In genomic region chr17:39090832-39091622, GRCh38 we compare ENCODE assay signal across 20 cellular contexts.
DNase-seq lines count a peak whose midpoint lies in the region; ATAC-seq and TF ChIP-seq lines count a peak whose summit lies in the region.
"Had no signal": no experiment of that assay in that cellular context is flagged by ENCODE, and none has a peak within 500 bp of the region (broad histone marks: within the 10 kb centered on the region; RNA-seq: fewer than 3 reads in every experiment).

No MANE protein-coding gene starts in this region.

- no peak overlapping the region for H4K8ac ChIP-seq in trophoblast cell (ENCODE audit: low read depth, low read length)

- no peak overlapping the region for H2BK5ac ChIP-seq in trophoblast cell (ENCODE audit: low read depth, low read length, poor library complexity)

- no peak overlapping the region for H2AFZ ChIP-seq in trophoblast cell (ENCODE audit: insufficient read depth, low read length, poor library complexity)

- POLR2A ChIA-PET in activated CD4-positive, alpha-beta T cell treated with anti-CD3 and anti-CD28 coated beads for 36 hours (lab: Charles Lee), result interaction anchor here (0.6 kb wide), 1 partner anchor 127 kb away, joined by 4 read pairs; no protein-coding TSS in a partner anchor
- POLR2A ChIA-PET in activated naive CD8-positive, alpha-beta T cell treated with anti-CD3 and anti-CD28 coated beads, Interleukin-2, amount 10 ng/mL, durations not matched to agents 7 days and 5 days (lab: Charles Lee), result interaction anchor here (5.6 kb wide), 1 partner anchor 61 kb away, joined by 34 read pairs; the partner anchor contains the start of gene PLXDC1

- H2BK12ac ChIP-seq in trophoblast cell (ENCODE audit: low read length), result no peak overlapping the region

- no peak for DNase-seq in activated CD4-positive, alpha-beta T cell treated with anti-CD3 and anti-CD28 coated beads for 36 hours
- no peak for DNase-seq in activated CD4-positive, alpha-beta T cell treated with anti-CD3 and anti-CD28 coated beads, Interleukin-2, amount 50 U/mL, for 4 hours
- no peak for DNase-seq in CD4-positive, CD25-positive, alpha-beta regulatory T cell
- no peak for DNase-seq in activated naive CD8-positive, alpha-beta T cell treated with anti-CD3 and anti-CD28 coated beads, Interleukin-2, amount 10 ng/mL, durations not matched to agents 7 days and 5 days
- DNase-seq in nephron progenitor cell (no peak), GF-D8 (lab: John Stamatoyannopoulos, UW) (no peak), trophoblast cell (no peak)
- DNase-seq in NK-92 treated with Interleukin-12 subunit alpha and Interleukin-12 subunit beta, amount 100 ng/mL, for 24 hours (lab: John Stamatoyannopoulos, UW), result no peak
- DNase-seq: 8988T; C1 segment of cervical spinal cord; cerebellar nuclear complex; DMS79; lower lobe of right lung; NCI-H1436; NCI-H748 treated with DMSO at 0.1 percent for 48 hours; OCI-M1; small intestine; stimulated activated CD4-positive, alpha-beta T cell treated with anti-CD3 and anti-CD28 coated beads, Interleukin-4, amount 100 ng/mL, for 24 hours had no signal

- H2BK120ac ChIP-seq in trophoblast cell (ENCODE audit: insufficient read depth, low read length, poor library complexity), result no peak overlapping the region

- no peaks in the 10 kb centered on the region for H3K27me3 Mint-ChIP-seq in activated CD4-positive, alpha-beta T cell treated with anti-CD3 and anti-CD28 coated beads for 36 hours
- peaks cover under 1% of the 10 kb centered on the region for H3K27me3 Mint-ChIP-seq in CD4-positive, CD25-positive, alpha-beta regulatory T cell
- H3K27me3 Mint-ChIP-seq in activated naive CD8-positive, alpha-beta T cell treated with anti-CD3 and anti-CD28 coated beads, Interleukin-2, amount 10 ng/mL, durations not matched to agents 7 days and 5 days, result no peaks in the 10 kb centered on the region
- peaks cover 10% of the 10 kb centered on the region for H3K27me3 Mint-ChIP-seq in nephron progenitor cell (ENCODE audit: low read depth, poor library complexity)

- no peak overlapping the region for H3K18ac ChIP-seq in trophoblast cell (ENCODE audit: low read length)

- peak overlapping the region; percentile 42 for H3K27ac ChIP-seq in CD4-positive, CD25-positive, alpha-beta regulatory T cell (ENCODE audit: insufficient read depth, low read length, poor library complexity, severe bottlenecking)
- no peak overlapping the region for H3K27ac ChIP-seq in trophoblast cell (ENCODE audit: low read depth, low read length)
- H3K27ac ChIP-seq: lower lobe of right lung, SJSA1, suprapubic skin had no signal

- H3K4me3 ChIP-seq in CD4-positive, CD25-positive, alpha-beta regulatory T cell (ENCODE audit: low read depth, low read length), result no peak overlapping the region
- no peak overlapping the region for H3K4me3 ChIP-seq in trophoblast cell (ENCODE audit: low read depth, low read length)
- H3K4me3 ChIP-seq: lower lobe of right lung, SJSA1, suprapubic skin had no signal

- H3K36me3 Mint-ChIP-seq in activated CD4-positive, alpha-beta T cell treated with anti-CD3 and anti-CD28 coated beads for 36 hours (ENCODE audit: low read depth), result no peaks in the 10 kb centered on the region
- no peaks in the 10 kb centered on the region for H3K36me3 Mint-ChIP-seq in CD4-positive, CD25-positive, alpha-beta regulatory T cell
- peaks cover 2% of the 10 kb centered on the region for H3K36me3 Mint-ChIP-seq in activated naive CD8-positive, alpha-beta T cell treated with anti-CD3 and anti-CD28 coated beads, Interleukin-2, amount 10 ng/mL, durations not matched to agents 7 days and 5 days
- H3K36me3 Mint-ChIP-seq in nephron progenitor cell (ENCODE audit: low read depth), result no peaks in the 10 kb centered on the region

- ATAC-seq in activated CD4-positive, alpha-beta T cell treated with anti-CD3 and anti-CD28 coated beads for 36 hours, result no peak
- ATAC-seq in CD4-positive, CD25-positive, alpha-beta regulatory T cell (ENCODE audit: low read depth in 2 of 2), result no peak
- ATAC-seq in activated naive CD8-positive, alpha-beta T cell treated with anti-CD3 and anti-CD28 coated beads, Interleukin-2, amount 10 ng/mL, durations not matched to agents 7 days and 5 days (ENCODE audit: low read depth), result no peak
- ATAC-seq: lower lobe of right lung had no signal

- no peak overlapping the region for H4K91ac ChIP-seq in trophoblast cell (ENCODE audit: low read depth, low read length)

- H3K4ac ChIP-seq in trophoblast cell (ENCODE audit: low read depth, low read length), result no peak overlapping the region

- no peak overlapping the region for H4K12ac ChIP-seq in trophoblast cell (ENCODE audit: low read depth, low read length)

- peak overlapping the region; percentile 66 for H3K27ac Mint-ChIP-seq in activated CD4-positive, alpha-beta T cell treated with anti-CD3 and anti-CD28 coated beads for 36 hours
- H3K27ac Mint-ChIP-seq in CD4-positive, CD25-positive, alpha-beta regulatory T cell, result peak overlapping the region; percentile 89 to 93 (median 93)
- peak overlapping the region; percentile 48 for H3K27ac Mint-ChIP-seq in activated naive CD8-positive, alpha-beta T cell treated with anti-CD3 and anti-CD28 coated beads, Interleukin-2, amount 10 ng/mL, durations not matched to agents 7 days and 5 days
- peak overlapping the region; percentile 68 for H3K27ac Mint-ChIP-seq in nephron progenitor cell

- H3K23ac ChIP-seq in trophoblast cell (ENCODE audit: low read length), result no peak overlapping the region

- H3K79me2 ChIP-seq in trophoblast cell (ENCODE audit: control insufficient read depth, insufficient read depth, low read length, poor library complexity), result no peaks in the 10 kb centered on the region

- no peaks in the 10 kb centered on the region for H3K9me3 ChIP-seq in CD4-positive, CD25-positive, alpha-beta regulatory T cell (ENCODE audit: control insufficient read depth in 2 of 2, low read length in 2 of 2)
- peaks cover 2% of the 10 kb centered on the region for H3K9me3 ChIP-seq in trophoblast cell (ENCODE audit: insufficient read depth, low read depth, low read length)
- H3K9me3 ChIP-seq: lower lobe of right lung, SJSA1, suprapubic skin had no signal

- TF ChIP-seq CTCF in nephron progenitor cell (IDR thresholded peaks at IDR 0.05), result no peak

- H3K4me1 Mint-ChIP-seq in activated CD4-positive, alpha-beta T cell treated with anti-CD3 and anti-CD28 coated beads for 36 hours, result peaks cover 58% of the 10 kb centered on the region
- peaks cover 14 to 65% (median 31%) of the 10 kb centered on the region in 4 donors for H3K4me1 Mint-ChIP-seq in CD4-positive, CD25-positive, alpha-beta regulatory T cell
- peaks cover 47% of the 10 kb centered on the region for H3K4me1 Mint-ChIP-seq in activated naive CD8-positive, alpha-beta T cell treated with anti-CD3 and anti-CD28 coated beads, Interleukin-2, amount 10 ng/mL, durations not matched to agents 7 days and 5 days
- H3K4me1 Mint-ChIP-seq in nephron progenitor cell, result peaks cover 39% of the 10 kb centered on the region

- no peaks in the 10 kb centered on the region for H3K27me3 ChIP-seq in CD4-positive, CD25-positive, alpha-beta regulatory T cell (ENCODE audit: control insufficient read depth, insufficient read depth, low read length)
- peaks cover 2% of the 10 kb centered on the region for H3K27me3 ChIP-seq in trophoblast cell (ENCODE audit: insufficient read depth, low read length)
- H3K27me3 ChIP-seq: suprapubic skin had no signal

- WGBS in trophoblast cell (ENCODE audit: extremely low coverage, insufficient coverage, insufficient read length), result no CpG with 5 or more reads among the region's 17 CpGs

- no peak overlapping the region for H3K4me2 ChIP-seq in trophoblast cell (ENCODE audit: low read length)

- H3K14ac ChIP-seq in trophoblast cell (ENCODE audit: low read length), result no peak overlapping the region

- no peak overlapping the region for H2AK5ac ChIP-seq in trophoblast cell (ENCODE audit: low read length)

- H3K4me3 Mint-ChIP-seq in activated CD4-positive, alpha-beta T cell treated with anti-CD3 and anti-CD28 coated beads for 36 hours, result no peak overlapping the region
- H3K4me3 Mint-ChIP-seq in CD4-positive, CD25-positive, alpha-beta regulatory T cell, result peak overlapping the region in 2 of 4 donors; percentile 3 to 46
- H3K4me3 Mint-ChIP-seq in activated naive CD8-positive, alpha-beta T cell treated with anti-CD3 and anti-CD28 coated beads, Interleukin-2, amount 10 ng/mL, durations not matched to agents 7 days and 5 days, result peak overlapping the region; percentile 41
- no peak overlapping the region for H3K4me3 Mint-ChIP-seq in nephron progenitor cell

- peaks cover 60% of the 10 kb centered on the region for H3K4me1 ChIP-seq in CD4-positive, CD25-positive, alpha-beta regulatory T cell (ENCODE audit: control insufficient read depth, insufficient read depth, low read length, poor library complexity, severe bottlenecking)
- H3K4me1 ChIP-seq in trophoblast cell (ENCODE audit: control insufficient read depth in 1 of 2, insufficient read depth in 2 of 2, low read length in 2 of 2), result no peaks in the 10 kb centered on the region
- H3K4me1 ChIP-seq: SJSA1 had no signal

- H3K79me1 ChIP-seq in trophoblast cell (ENCODE audit: low read length), result no peaks in the 10 kb centered on the region

- CTCF ChIA-PET in activated CD4-positive, alpha-beta T cell treated with anti-CD3 and anti-CD28 coated beads for 36 hours (lab: Charles Lee), result interaction anchor here (0.6 to 5.3 kb wide), 4 partner anchors 74 to 758 kb away, joined by 3 to 36 read pairs (median 5); no protein-coding TSS in a partner anchor

- no peaks in the 10 kb centered on the region for H3K9me3 Mint-ChIP-seq in activated CD4-positive, alpha-beta T cell treated with anti-CD3 and anti-CD28 coated beads for 36 hours (ENCODE audit: low read depth)
- H3K9me3 Mint-ChIP-seq in CD4-positive, CD25-positive, alpha-beta regulatory T cell, result no peaks in the 10 kb centered on the region
- no peaks in the 10 kb centered on the region for H3K9me3 Mint-ChIP-seq in activated naive CD8-positive, alpha-beta T cell treated with anti-CD3 and anti-CD28 coated beads, Interleukin-2, amount 10 ng/mL, durations not matched to agents 7 days and 5 days
- no peaks in the 10 kb centered on the region for H3K9me3 Mint-ChIP-seq in nephron progenitor cell

- H3K9ac ChIP-seq in trophoblast cell (ENCODE audit: low read length), result no peak overlapping the region

- no peaks in the 10 kb centered on the region for H3K36me3 ChIP-seq in CD4-positive, CD25-positive, alpha-beta regulatory T cell (ENCODE audit: control insufficient read depth, insufficient read depth, low read length)
- no peaks in the 10 kb centered on the region for H3K36me3 ChIP-seq in trophoblast cell (ENCODE audit: control insufficient read depth in 1 of 2, insufficient read depth in 2 of 2, low read length in 2 of 2)
- H3K36me3 ChIP-seq: lower lobe of right lung, SJSA1, suprapubic skin had no signal

- intact Hi-C loops in activated CD4-positive, alpha-beta T cell treated with anti-CD3 and anti-CD28 coated beads for 36 hours (cut with DNase I, micrococcal nuclease), result no loop called here
